In the genomic region with DNA sequence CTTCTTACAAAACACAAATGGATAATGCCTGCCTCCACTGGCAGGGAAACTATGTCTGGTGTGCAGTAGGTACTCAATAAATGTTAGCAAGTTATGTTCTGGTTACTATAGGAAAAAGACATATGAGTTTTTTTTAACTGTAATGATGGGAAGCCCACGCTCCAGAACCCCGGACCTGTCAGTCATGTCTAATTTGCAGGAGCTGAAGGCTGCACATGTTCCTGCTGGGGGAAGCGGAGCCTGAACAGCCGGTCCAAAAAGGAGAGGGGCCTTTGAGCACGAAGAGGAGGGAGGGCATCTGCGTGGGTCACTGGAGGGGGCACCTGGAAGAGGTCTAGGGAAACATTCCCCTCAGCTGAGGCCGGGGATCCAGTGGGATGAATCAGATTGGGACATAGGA, we compare ENCODE assay signal across 1 cellular context.
TF ChIP-seq lines count a peak whose summit lies in the region.

No MANE protein-coding gene starts in this region.

TF ChIP-seq in GM23338, 12 proteins besides CTCF, POLR2A, EP300 and RAD21 (continued from another document):
- TF ChIP-seq, protein P1, sequence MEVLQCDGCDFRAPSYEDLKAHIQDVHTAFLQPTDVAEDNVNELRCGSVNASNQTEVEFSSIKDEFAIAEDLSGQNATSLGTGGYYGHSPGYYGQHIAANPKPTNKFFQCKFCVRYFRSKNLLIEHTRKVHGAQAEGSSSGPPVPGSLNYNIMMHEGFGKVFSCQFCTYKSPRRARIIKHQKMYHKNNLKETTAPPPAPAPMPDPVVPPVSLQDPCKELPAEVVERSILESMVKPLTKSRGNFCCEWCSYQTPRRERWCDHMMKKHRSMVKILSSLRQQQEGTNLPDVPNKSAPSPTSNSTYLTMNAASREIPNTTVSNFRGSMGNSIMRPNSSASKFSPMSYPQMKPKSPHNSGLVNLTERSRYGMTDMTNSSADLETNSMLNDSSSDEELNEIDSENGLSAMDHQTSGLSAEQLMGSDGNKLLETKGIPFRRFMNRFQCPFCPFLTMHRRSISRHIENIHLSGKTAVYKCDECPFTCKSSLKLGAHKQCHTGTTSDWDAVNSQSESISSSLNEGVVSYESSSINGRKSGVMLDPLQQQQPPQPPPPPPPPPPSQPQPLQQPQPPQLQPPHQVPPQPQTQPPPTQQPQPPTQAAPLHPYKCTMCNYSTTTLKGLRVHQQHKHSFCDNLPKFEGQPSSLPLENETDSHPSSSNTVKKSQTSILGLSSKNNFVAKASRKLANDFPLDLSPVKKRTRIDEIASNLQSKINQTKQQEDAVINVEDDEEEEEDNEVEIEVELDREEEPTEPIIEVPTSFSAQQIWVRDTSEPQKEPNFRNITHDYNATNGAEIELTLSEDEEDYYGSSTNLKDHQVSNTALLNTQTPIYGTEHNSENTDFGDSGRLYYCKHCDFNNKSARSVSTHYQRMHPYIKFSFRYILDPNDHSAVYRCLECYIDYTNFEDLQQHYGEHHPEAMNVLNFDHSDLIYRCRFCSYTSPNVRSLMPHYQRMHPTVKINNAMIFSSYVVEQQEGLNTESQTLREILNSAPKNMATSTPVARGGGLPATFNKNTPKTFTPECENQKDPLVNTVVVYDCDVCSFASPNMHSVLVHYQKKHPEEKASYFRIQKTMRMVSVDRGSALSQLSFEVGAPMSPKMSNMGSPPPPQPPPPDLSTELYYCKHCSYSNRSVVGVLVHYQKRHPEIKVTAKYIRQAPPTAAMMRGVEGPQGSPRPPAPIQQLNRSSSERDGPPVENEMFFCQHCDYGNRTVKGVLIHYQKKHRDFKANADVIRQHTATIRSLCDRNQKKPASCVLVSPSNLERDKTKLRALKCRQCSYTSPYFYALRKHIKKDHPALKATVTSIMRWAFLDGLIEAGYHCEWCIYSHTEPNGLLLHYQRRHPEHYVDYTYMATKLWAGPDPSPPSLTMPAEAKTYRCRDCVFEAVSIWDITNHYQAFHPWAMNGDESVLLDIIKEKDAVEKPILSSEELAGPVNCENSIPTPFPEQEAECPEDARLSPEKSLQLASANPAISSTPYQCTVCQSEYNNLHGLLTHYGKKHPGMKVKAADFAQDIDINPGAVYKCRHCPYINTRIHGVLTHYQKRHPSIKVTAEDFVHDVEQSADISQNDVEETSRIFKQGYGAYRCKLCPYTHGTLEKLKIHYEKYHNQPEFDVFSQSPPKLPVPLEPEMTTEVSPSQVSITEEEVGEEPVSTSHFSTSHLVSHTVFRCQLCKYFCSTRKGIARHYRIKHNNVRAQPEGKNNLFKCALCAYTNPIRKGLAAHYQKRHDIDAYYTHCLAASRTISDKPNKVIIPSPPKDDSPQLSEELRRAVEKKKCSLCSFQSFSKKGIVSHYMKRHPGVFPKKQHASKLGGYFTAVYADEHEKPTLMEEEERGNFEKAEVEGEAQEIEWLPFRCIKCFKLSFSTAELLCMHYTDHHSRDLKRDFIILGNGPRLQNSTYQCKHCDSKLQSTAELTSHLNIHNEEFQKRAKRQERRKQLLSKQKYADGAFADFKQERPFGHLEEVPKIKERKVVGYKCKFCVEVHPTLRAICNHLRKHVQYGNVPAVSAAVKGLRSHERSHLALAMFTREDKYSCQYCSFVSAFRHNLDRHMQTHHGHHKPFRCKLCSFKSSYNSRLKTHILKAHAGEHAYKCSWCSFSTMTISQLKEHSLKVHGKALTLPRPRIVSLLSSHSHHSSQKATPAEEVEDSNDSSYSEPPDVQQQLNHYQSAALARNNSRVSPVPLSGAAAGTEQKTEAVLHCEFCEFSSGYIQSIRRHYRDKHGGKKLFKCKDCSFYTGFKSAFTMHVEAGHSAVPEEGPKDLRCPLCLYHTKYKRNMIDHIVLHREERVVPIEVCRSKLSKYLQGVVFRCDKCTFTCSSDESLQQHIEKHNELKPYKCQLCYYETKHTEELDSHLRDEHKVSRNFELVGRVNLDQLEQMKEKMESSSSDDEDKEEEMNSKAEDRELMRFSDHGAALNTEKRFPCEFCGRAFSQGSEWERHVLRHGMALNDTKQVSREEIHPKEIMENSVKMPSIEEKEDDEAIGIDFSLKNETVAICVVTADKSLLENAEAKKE (CRISPR knock-in tag; IDR thresholded peaks at IDR 0.05) = no peak
- no peak for TF ChIP-seq REST (IDR thresholded peaks at IDR 0.05; ENCODE audit: unreplicated experiment)
- no peak for TF ChIP-seq POLR2AphosphoS5 (IDR thresholded peaks at IDR 0.05; ENCODE audit: low read depth)
- no peak for TF ChIP-seq EZH2phosphoT487 (IDR thresholded peaks at IDR 0.05; ENCODE audit: unreplicated experiment)
- TF ChIP-seq ZNF331 (CRISPR knock-in tag; IDR thresholded peaks at IDR 0.05; ENCODE audit: low read depth) = no peak
- TF ChIP-seq, protein P2, sequence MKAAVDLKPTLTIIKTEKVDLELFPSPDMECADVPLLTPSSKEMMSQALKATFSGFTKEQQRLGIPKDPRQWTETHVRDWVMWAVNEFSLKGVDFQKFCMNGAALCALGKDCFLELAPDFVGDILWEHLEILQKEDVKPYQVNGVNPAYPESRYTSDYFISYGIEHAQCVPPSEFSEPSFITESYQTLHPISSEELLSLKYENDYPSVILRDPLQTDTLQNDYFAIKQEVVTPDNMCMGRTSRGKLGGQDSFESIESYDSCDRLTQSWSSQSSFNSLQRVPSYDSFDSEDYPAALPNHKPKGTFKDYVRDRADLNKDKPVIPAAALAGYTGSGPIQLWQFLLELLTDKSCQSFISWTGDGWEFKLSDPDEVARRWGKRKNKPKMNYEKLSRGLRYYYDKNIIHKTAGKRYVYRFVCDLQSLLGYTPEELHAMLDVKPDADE (IDR thresholded peaks at IDR 0.05) = no peak
